In the genomic region with DNA sequence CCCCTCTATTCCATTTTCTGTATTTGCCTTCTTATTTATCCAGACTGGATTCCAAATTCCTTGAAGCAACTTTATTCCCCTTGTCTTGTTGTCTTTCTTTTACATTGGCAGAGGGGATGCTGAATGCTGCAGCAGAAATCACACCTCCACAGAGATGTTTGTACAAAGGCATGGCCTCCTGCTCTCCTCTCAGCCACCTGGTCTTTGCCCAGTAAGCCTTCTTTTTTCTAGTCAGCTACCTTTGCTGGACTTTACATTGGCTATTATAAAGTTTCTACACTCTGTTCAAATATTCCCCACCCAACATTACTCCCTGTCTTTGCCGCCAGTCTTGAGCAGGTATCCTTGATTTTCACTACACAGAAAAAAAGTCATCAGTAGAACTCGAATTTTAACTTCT, we compare ENCODE assay signal across 25 cellular contexts.
DNase-seq lines count a peak whose midpoint lies in the region; ATAC-seq and TF ChIP-seq lines count a peak whose summit lies in the region.
"Had no signal": no experiment of that assay in that cellular context is flagged by ENCODE, and none has a peak within 500 bp of the region (broad histone marks: within the 10 kb centered on the region; RNA-seq: fewer than 3 reads in every experiment).

No MANE protein-coding gene starts in this region.

- H3K4me2 ChIP-seq in IMR-90 (ENCODE audit: low read depth, low read length) = peak overlapping the region; percentile 88

- TF ChIP-seq RAD21 in IMR-90 (IDR thresholded peaks at IDR 0.05; ENCODE audit: low read length) = no peak

- H4K5ac ChIP-seq in IMR-90 (ENCODE audit: low read depth, low read length) = peak overlapping the region; percentile 60

- peak overlapping the region; percentile 13; the same call in 1 of the 2 replicates for H3K23ac ChIP-seq in IMR-90 (ENCODE audit: low read depth, low read length)

- peak overlapping the region; percentile 36; the same call in 1 of the 2 replicates for H2BK120ac ChIP-seq in IMR-90 (ENCODE audit: low read depth, low read length)

- H3K4me1 ChIP-seq in IMR-90 (ENCODE audit: control insufficient read depth, insufficient read depth, low read length) = peaks cover 29% of the 10 kb centered on the region
- peaks cover 0 to 18% of the 10 kb centered on the region in 2 donors for H3K4me1 ChIP-seq in mucosa of rectum (ENCODE audit: control insufficient read depth in 2 of 2, insufficient read depth in 2 of 2, low read length in 2 of 2)
- peaks cover 3 to 71% (median 55%) of the 10 kb centered on the region in 5 donors for H3K4me1 ChIP-seq in subcutaneous abdominal adipose tissue (ENCODE audit: control insufficient read depth in 5 of 5, insufficient read depth in 5 of 5, low read length in 5 of 5)

- no peaks in the 10 kb centered on the region for H3K27me3 Mint-ChIP-seq in progenitor cell of endocrine pancreas
- H3K27me3 Mint-ChIP-seq in nephron progenitor cell (ENCODE audit: low read depth, poor library complexity) = no peaks in the 10 kb centered on the region

- in situ Hi-C loops in IMR-90 (cut with MboI; ENCODE audit: low sequenced_read_pairs) = no loop called here

- H4K20me1 ChIP-seq in IMR-90 (ENCODE audit: insufficient read depth, low read length) = peaks cover 78% of the 10 kb centered on the region

- TF ChIP-seq POLR2A in IMR-90 (IDR thresholded peaks at IDR 0.05; ENCODE audit: low read depth, low read length) = no peak

- H3K4me3 ChIP-seq in IMR-90 (ENCODE audit: insufficient read depth, low read depth, low read length) (no peak overlapping the region), coronary artery (peak overlapping the region; percentile 27), mucosa of rectum (ENCODE audit: low read length in 2 of 2) (no peak overlapping the region), subcutaneous abdominal adipose tissue (ENCODE audit: low read depth in 1 of 5, low read length in 5 of 5) (no peak overlapping the region)
- H3K4me3 ChIP-seq: body of pancreas, left lung, SJCRH30, upper lobe of left lung had no signal

- H3K36me3 ChIP-seq in IMR-90 (ENCODE audit: control insufficient read depth, insufficient read depth, low read length) (peaks cover 7% of the 10 kb centered on the region), mucosa of rectum (ENCODE audit: control insufficient read depth in 2 of 2, insufficient read depth in 2 of 2, low read length in 2 of 2) (peaks cover 0 to under 1% of the 10 kb centered on the region in 2 donors), subcutaneous abdominal adipose tissue (ENCODE audit: control insufficient read depth in 5 of 5, insufficient read depth in 5 of 5, low read length in 5 of 5) (peaks cover 0 to 9% (median 5%) of the 10 kb centered on the region in 5 donors)

- H3K4me1 Mint-ChIP-seq in progenitor cell of endocrine pancreas (ENCODE audit: low read depth) (peaks cover 4% of the 10 kb centered on the region), nephron progenitor cell (peaks cover 32% of the 10 kb centered on the region)
- H3K4me1 Mint-ChIP-seq: activated CD4-positive, alpha-beta memory T cell treated with anti-CD3 and anti-CD28 coated beads, Interleukin-2, amount 10 ng/mL, durations not matched to agents 7 days and 5 days; natural killer cell had no signal

- CTCF ChIA-PET in IMR-90 (lab: Yijun Ruan, JAX) = no interaction called here

- H2BK20ac ChIP-seq in IMR-90 (ENCODE audit: low read depth, low read length) = peak overlapping the region; percentile 28; the same call in 1 of the 2 replicates

- peak overlapping the region; percentile 34; the same call in 1 of the 2 replicates for H3K14ac ChIP-seq in IMR-90 (replicated peaks; ENCODE audit: low read depth, low read length)

- H4K91ac ChIP-seq in IMR-90 (ENCODE audit: insufficient read depth, low read depth, low read length) = no peak overlapping the region

- H2AK9ac ChIP-seq in IMR-90 (replicated peaks; ENCODE audit: low read depth, low read length, poor library complexity) = no peak overlapping the region

- H3K18ac ChIP-seq in IMR-90 (ENCODE audit: low read depth, low read length) = peak overlapping the region; percentile 89

- no peak overlapping the region for H3K56ac ChIP-seq in IMR-90 (ENCODE audit: extremely low read depth, insufficient read depth, low read length)

- H3K79me1 ChIP-seq in IMR-90 (ENCODE audit: low read depth in 1 of 2, low read length in 2 of 2) = peaks cover 27 to 86% of the 10 kb centered on the region in 2 experiments

- peak overlapping the region; percentile 99 for H2BK5ac ChIP-seq in IMR-90 (ENCODE audit: low read depth, low read length, poor library complexity, severe bottlenecking)

- H3K9ac ChIP-seq in IMR-90 (ENCODE audit: low read depth, low read length) = 0 out of 2 replicates have a peak overlapping the region, but pooled peaks have one; percentile 31
- H3K9ac ChIP-seq in mucosa of rectum (ENCODE audit: low read depth in 1 of 2, low read length in 2 of 2) = no peak overlapping the region
- H3K9ac ChIP-seq in subcutaneous abdominal adipose tissue (ENCODE audit: low read length in 5 of 5) = no peak overlapping the region

- peak overlapping the region; percentile 74; the same call in 1 of the 2 replicates for H2AK5ac ChIP-seq in IMR-90 (ENCODE audit: low read depth, low read length)

- H2AFZ ChIP-seq in IMR-90 (replicated peaks; ENCODE audit: low read length, poor library complexity) = no peak overlapping the region

- peak overlapping the region; percentile 92 for H3K27ac ChIP-seq in IMR-90 (ENCODE audit: insufficient read depth, low read length)
- peak overlapping the region in 1 of 2 donors; percentile 34 for H3K27ac ChIP-seq in coronary artery
- H3K27ac ChIP-seq in mucosa of rectum (ENCODE audit: low read depth in 2 of 2, low read length in 2 of 2) = peak overlapping the region; percentile 1 to 56
- H3K27ac ChIP-seq in subcutaneous abdominal adipose tissue (ENCODE audit: low read depth, low read length) = peak overlapping the region; percentile 57
- H3K27ac ChIP-seq: SJCRH30 had no signal

- H3K9me3 Mint-ChIP-seq in progenitor cell of endocrine pancreas (ENCODE audit: low read depth) (no peaks in the 10 kb centered on the region), nephron progenitor cell (no peaks in the 10 kb centered on the region)
- H3K9me3 Mint-ChIP-seq: activated CD4-positive, alpha-beta memory T cell treated with anti-CD3 and anti-CD28 coated beads, Interleukin-2, amount 10 ng/mL, durations not matched to agents 7 days and 5 days; activated T-helper 1 cell treated with anti-CD3 and anti-CD28 coated beads, Interleukin-12 subunit alpha, Interleukin-12 subunit beta, Interleukin-2, Interleukin-4 antibody, amounts not matched to agents 30 ng/mL and 10 ng/mL and 1 ng/mL, durations not matched to agents 14 hours and 24 hours and 36 hours; CD14-positive monocyte had no signal

- H3K4me3 Mint-ChIP-seq in progenitor cell of endocrine pancreas (ENCODE audit: low read depth) (no peak overlapping the region), nephron progenitor cell (no peak overlapping the region)
- H3K4me3 Mint-ChIP-seq: activated CD4-positive, alpha-beta memory T cell treated with anti-CD3 and anti-CD28 coated beads, Interleukin-2, amount 10 ng/mL, durations not matched to agents 7 days and 5 days; activated T-helper 1 cell treated with anti-CD3 and anti-CD28 coated beads, Interleukin-12 subunit alpha, Interleukin-12 subunit beta, Interleukin-2, Interleukin-4 antibody, amounts not matched to agents 30 ng/mL and 10 ng/mL and 1 ng/mL, durations not matched to agents 14 hours and 24 hours and 36 hours; CD14-positive monocyte; natural killer cell had no signal

- H3K9me1 ChIP-seq in IMR-90 (ENCODE audit: insufficient read depth, low read length) = peaks cover 37% of the 10 kb centered on the region

- TF ChIP-seq CTCF in IMR-90 (conservative IDR thresholded peaks at IDR 0.05; ENCODE audit: low read depth, low read length) = no peak
- no peak for TF ChIP-seq CTCF in coronary artery (IDR thresholded peaks at IDR 0.05)
- TF ChIP-seq CTCF in progenitor cell of endocrine pancreas (IDR thresholded peaks at IDR 0.05; ENCODE audit: unreplicated experiment) = no peak
- no peak for TF ChIP-seq CTCF in nephron progenitor cell (IDR thresholded peaks at IDR 0.05)

- peak overlapping the region in 1 of 2 experiments; percentile 34; a peak in 2 of 4 replicates for H4K8ac ChIP-seq in IMR-90 (ENCODE audit: low read depth in 2 of 2, low read length in 2 of 2)

- peak overlapping the region; percentile 46 for H3K4ac ChIP-seq in IMR-90 (ENCODE audit: low read depth, low read length)

- BruUV-seq in IMR-90 (replicated peaks; lab: Mats Ljungman, UMichigan) = no TSS peak

- dilution Hi-C loops in IMR-90 (cut with HindIII; ENCODE audit: low sequenced_read_pairs, unreplicated experiment) = no loop called here

- no peak overlapping the region for H3K27ac Mint-ChIP-seq in progenitor cell of endocrine pancreas
- H3K27ac Mint-ChIP-seq in nephron progenitor cell = no peak overlapping the region
- H3K27ac Mint-ChIP-seq: activated CD4-positive, alpha-beta memory T cell treated with anti-CD3 and anti-CD28 coated beads, Interleukin-2, amount 10 ng/mL, durations not matched to agents 7 days and 5 days; activated T-helper 1 cell treated with anti-CD3 and anti-CD28 coated beads, Interleukin-12 subunit alpha, Interleukin-12 subunit beta, Interleukin-2, Interleukin-4 antibody, amounts not matched to agents 30 ng/mL and 10 ng/mL and 1 ng/mL, durations not matched to agents 14 hours and 24 hours and 36 hours; CD14-positive monocyte; natural killer cell had no signal

- H3K9me3 ChIP-seq in IMR-90 (ENCODE audit: control insufficient read depth, insufficient read depth, low read length) (no peaks in the 10 kb centered on the region), mucosa of rectum (ENCODE audit: control insufficient read depth in 2 of 2, low read length in 2 of 2) (no peaks in the 10 kb centered on the region), subcutaneous abdominal adipose tissue (ENCODE audit: control insufficient read depth in 5 of 5, low read length in 5 of 5) (no peaks in the 10 kb centered on the region)
- H3K9me3 ChIP-seq: body of pancreas, left lung, SJCRH30, upper lobe of left lung had no signal

- ATAC-seq in IMR-90 (ENCODE audit: low read depth) = no peak
- ATAC-seq: body of pancreas, left lung, natural killer cell had no signal

- DNase-seq in IMR-90 = no peak
- no peak for DNase-seq in coronary artery (ENCODE audit: low spot score)
- DNase-seq in NCI-H2107 treated with DMSO at 0.1 percent for 48 hours (lab: John Stamatoyannopoulos, UW; ENCODE audit: unreplicated experiment) = no peak
- DNase-seq in progenitor cell of endocrine pancreas (ENCODE audit: low spot score, unreplicated experiment) = no peak
- no peak for DNase-seq in nephron progenitor cell
- DNase-seq: activated CD4-positive, alpha-beta memory T cell treated with anti-CD3 and anti-CD28 coated beads, Interleukin-2, amount 10 ng/mL, durations not matched to agents 7 days and 5 days; activated CD4-positive, alpha-beta T cell treated with anti-CD3 and anti-CD28 coated beads for 1 hour; activated CD8-positive, alpha-beta memory T cell treated with anti-CD3 and anti-CD28 coated beads, Interleukin-2, amount 50 U/mL, for 4 hours; activated naive CD4-positive, alpha-beta T cell treated with Interleukin-2 at 50 U/mL for 16 hours; body of pancreas; Calu3; cerebellar nuclear complex; left lung; natural killer cell; NCI-H146; NCI-H82; SJCRH30; stimulated activated CD4-positive, alpha-beta T cell treated with anti-CD3 and anti-CD28 coated beads, Interleukin-1b, Interleukin-23, amount 100 ng/mL, for 48 hours; stimulated activated CD8-positive, alpha-beta memory T cell treated with anti-CD3 and anti-CD28 coated beads, Interleukin-4, amount 100 ng/mL, for 48 hours; SW 1271; upper lobe of left lung had no signal

- intact Hi-C loops in IMR-90 (cut with micrococcal nuclease) = loop anchor here (5.0 kb wide), 1 partner anchor 36 kb away; no protein-coding TSS in a partner anchor

- H3K27me3 ChIP-seq in IMR-90 (ENCODE audit: control insufficient read depth, insufficient read depth, low read length) (no peaks in the 10 kb centered on the region), mucosa of rectum (ENCODE audit: control insufficient read depth in 2 of 2, insufficient read depth in 2 of 2, low read length in 2 of 2) (no peaks in the 10 kb centered on the region), subcutaneous abdominal adipose tissue (ENCODE audit: control insufficient read depth in 5 of 5, insufficient read depth in 4 of 5, low read length in 5 of 5) (no peaks in the 10 kb centered on the region)
- H3K27me3 ChIP-seq: body of pancreas, left lung, SJCRH30, upper lobe of left lung had no signal

- WGBS in IMR-90 (ENCODE audit: extremely low coverage in 2 of 2, insufficient read length in 1 of 2), 2 experiments = 80% methylated on average over 1 of the region's 2 CpGs; no CpG with 5 or more reads in 1 of the 2 experiments

- peak overlapping the region; percentile 24; the same call in 1 of the 3 replicates for H2BK15ac ChIP-seq in IMR-90 (ENCODE audit: low read depth, low read length)

- no peaks in the 10 kb centered on the region for H3K36me3 Mint-ChIP-seq in progenitor cell of endocrine pancreas (ENCODE audit: insufficient read depth)
- H3K36me3 Mint-ChIP-seq in nephron progenitor cell (ENCODE audit: low read depth) = peaks cover 8% of the 10 kb centered on the region
- H3K36me3 Mint-ChIP-seq: CD14-positive monocyte, natural killer cell had no signal

- POLR2A ChIA-PET in IMR-90 (lab: Charles Lee; ENCODE audit: unreplicated experiment) = no interaction called here
